In the genomic region with DNA sequence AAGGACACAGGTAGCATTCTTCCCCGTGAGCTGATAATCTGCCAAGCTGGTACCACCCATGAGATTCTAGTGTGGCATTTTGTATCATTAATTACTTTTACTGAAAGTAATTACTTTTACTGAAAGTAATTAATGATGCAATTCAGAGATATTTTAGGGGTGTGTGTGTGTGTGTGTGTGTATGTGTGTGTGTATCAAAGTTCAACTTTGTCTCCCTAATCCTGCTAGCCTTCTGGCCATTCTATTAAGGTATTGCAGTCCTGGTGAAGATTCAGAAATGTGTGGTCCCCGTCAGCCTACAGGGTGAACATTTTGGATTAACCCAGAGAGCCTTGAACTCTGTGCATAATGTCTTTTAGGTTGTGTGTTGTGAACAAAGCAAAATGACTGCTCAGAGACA, we compare ENCODE assay signal across 17 cellular contexts.
"Had no signal": no experiment of that assay in that cellular context is flagged by ENCODE, and none has a peak within 500 bp of the region (broad histone marks: within the 10 kb centered on the region; RNA-seq: fewer than 3 reads in every experiment).

No MANE protein-coding gene starts in this region.

- H3K36me3 ChIP-seq: gastroesophageal sphincter, heart left ventricle, sigmoid colon, thyroid gland had no signal

- ATAC-seq: gastroesophageal sphincter, heart left ventricle, left colon, WTC11 had no signal

- H3K9me3 ChIP-seq: gastroesophageal sphincter, heart left ventricle, sigmoid colon, thyroid gland had no signal

- H3K27ac ChIP-seq: epithelial cell of prostate, gastroesophageal sphincter had no signal

- H3K4me3 Mint-ChIP-seq: neural crest cell; stimulated activated naive CD8-positive, alpha-beta T cell treated with anti-CD3 and anti-CD28 coated beads, Interleukin-15, Interleukin-2, amounts not matched to agents 100 ng/mL and 50 ng/mL, for 24 hours; WTC11 had no signal

- H3K4me3 ChIP-seq: gastroesophageal sphincter, heart left ventricle, lung, sigmoid colon, thyroid gland had no signal

- H3K9me3 Mint-ChIP-seq: stimulated activated naive CD8-positive, alpha-beta T cell treated with anti-CD3 and anti-CD28 coated beads, Interleukin-15, Interleukin-2, amounts not matched to agents 100 ng/mL and 50 ng/mL, for 24 hours; WTC11 had no signal

- H3K27ac Mint-ChIP-seq: stimulated activated naive CD8-positive, alpha-beta T cell treated with anti-CD3 and anti-CD28 coated beads, Interleukin-15, Interleukin-2, amounts not matched to agents 100 ng/mL and 50 ng/mL, for 24 hours; WTC11 had no signal

- DNase-seq: activated T-cell treated with anti-CD3 and anti-CD28 coated beads, Interleukin-2, amount 50 U/mL, for 1 hour; cortex of kidney; heart left ventricle; left colon; retina; sigmoid colon; stimulated activated CD4-positive, alpha-beta T cell treated with anti-CD3 and anti-CD28 coated beads, Interleukin-4, amount 100 ng/mL, for 1 hour; substantia nigra; T1000; thyroid gland had no signal

- H3K27me3 ChIP-seq: gastroesophageal sphincter, heart left ventricle, sigmoid colon, thyroid gland had no signal

- H3K27me3 Mint-ChIP-seq: progenitor cell of endocrine pancreas; stimulated activated naive CD8-positive, alpha-beta T cell treated with anti-CD3 and anti-CD28 coated beads, Interleukin-15, Interleukin-2, amounts not matched to agents 100 ng/mL and 50 ng/mL, for 24 hours had no signal

- H3K36me3 Mint-ChIP-seq: WTC11 had no signal
